Comparison of ENCODE assay signal across 8 cellular contexts in the genomic region with DNA sequence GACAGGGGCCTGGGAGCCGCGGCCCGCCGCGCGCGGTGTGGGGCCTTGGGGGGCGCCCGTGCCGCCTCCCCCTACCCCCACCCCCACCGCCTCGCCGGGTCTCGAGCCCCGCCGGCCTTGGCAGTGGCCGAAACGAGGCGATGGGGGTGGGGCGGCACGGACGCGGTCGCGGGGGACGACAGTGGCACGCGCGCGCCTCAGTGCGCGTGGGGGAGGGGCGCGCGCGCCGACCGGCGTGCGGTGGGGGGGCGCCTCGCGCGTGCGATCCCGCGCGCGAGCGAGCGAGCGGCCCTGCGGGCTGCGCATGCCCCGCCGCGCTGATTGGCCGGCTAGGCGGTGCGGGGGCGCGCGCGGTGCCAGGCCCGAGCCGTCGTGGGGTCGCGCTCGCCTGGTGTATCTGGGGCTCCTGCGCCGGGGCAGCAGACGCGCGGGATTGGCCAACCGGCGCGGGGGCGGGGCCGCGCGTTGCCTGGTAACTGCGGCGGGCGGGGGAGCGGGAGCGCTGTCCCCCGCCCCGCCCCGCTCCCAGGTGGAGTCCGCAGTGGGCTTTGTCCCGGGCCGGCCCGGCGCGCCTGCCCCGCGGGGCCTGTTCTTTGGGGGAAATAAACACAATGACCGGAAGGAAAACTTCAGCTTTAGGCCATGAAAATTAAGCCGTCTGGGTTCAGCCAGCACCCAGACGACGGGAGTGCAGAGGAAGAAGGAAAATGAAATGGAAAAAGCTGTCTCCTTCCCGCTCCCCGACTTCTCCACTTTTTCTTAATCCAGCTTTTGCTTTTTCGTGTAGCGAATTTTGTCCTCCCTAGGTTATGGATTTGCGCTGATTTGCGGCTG. TPM values are rescaled to one million over a fixed set of nuclear protein-coding genes. Genes with fewer than 3 reads are reported as not detected.
DNase-seq lines count a peak whose midpoint lies in the region; ATAC-seq, FAIRE-seq and TF ChIP-seq lines count a peak whose summit lies in the region.

No MANE protein-coding gene starts in this region.

- H3K27me3 Mint-ChIP-seq in WTC11 (ENCODE audit: low read depth): no peaks in the 10 kb centered on the region; the same call in 1 of the 2 replicates

- H3K27ac Mint-ChIP-seq in WTC11: peak overlapping the region; percentile 100

- no TSS peak for BruUV-seq in mammary epithelial cell (replicated peaks; lab: Mats Ljungman, UMichigan)

- POLR2A ChIA-PET in WTC11 (lab: Charles Lee): interaction anchor here (0.6 to 1.9 kb wide), 15 partner anchors 12 to 1605 kb away, joined by 3 to 8 read pairs (median 5); no protein-coding TSS in a partner anchor

- peak overlapping the region; percentile 77 for H3K4me2 ChIP-seq in mammary epithelial cell (ENCODE audit: insufficient read depth, low read depth, low read length)

- no peak for TF ChIP-seq CTCF in WTC11 (IDR thresholded peaks at IDR 0.05)
- no peak for TF ChIP-seq CTCF in mammary epithelial cell (conservative IDR thresholded peaks at IDR 0.05 in 1 of 2, IDR thresholded peaks at IDR 0.05 in 1 of 2; ENCODE audit: extremely low read depth in 1 of 2, insufficient read depth in 1 of 2, low read depth in 1 of 2, low read length in 2 of 2)

- in situ Hi-C loops in mammary epithelial cell (cut with MboI; ENCODE audit: low sequenced_read_pairs in 2 of 2): no loop called here

- H3K9me3 ChIP-seq in mammary epithelial cell (replicated peaks; ENCODE audit: insufficient read depth, low read length): no peaks in the 10 kb centered on the region
- H3K9me3 ChIP-seq in small intestine (ENCODE audit: control insufficient read depth, low read depth): no peaks in the 10 kb centered on the region

- H2AFZ ChIP-seq in ACC112 (ENCODE audit: low read length, unreplicated experiment): peak overlapping the region; percentile 88
- H2AFZ ChIP-seq in mammary epithelial cell (ENCODE audit: low read depth, low read length): peak overlapping the region; percentile 81

- H3K4me1 ChIP-seq in ACC112 (ENCODE audit: control insufficient read depth, insufficient read depth, low read length, unreplicated experiment): peaks cover 36% of the 10 kb centered on the region
- H3K4me1 ChIP-seq in mammary epithelial cell (ENCODE audit: insufficient read depth, low read length): peaks cover 42% of the 10 kb centered on the region
- peaks cover 0 to 4% of the 10 kb centered on the region in 2 donors for H3K4me1 ChIP-seq in small intestine (ENCODE audit: control insufficient read depth in 2 of 2, insufficient read depth in 1 of 2, low read depth in 1 of 2, low read length in 1 of 2)

- intact Hi-C loops in mammary epithelial cell (cut with micrococcal nuclease): loop anchor here (5.0 kb wide), 2 partner anchors 76 to 241 kb away; no protein-coding TSS in a partner anchor

- H3K36me3 ChIP-seq in ACC112 (ENCODE audit: insufficient read depth, low read length): no peaks in the 10 kb centered on the region
- no peaks in the 10 kb centered on the region for H3K36me3 ChIP-seq in mammary epithelial cell (ENCODE audit: insufficient read depth, low read length)
- H3K36me3 ChIP-seq in small intestine (ENCODE audit: control insufficient read depth in 2 of 2, insufficient read depth in 2 of 2, low read length in 2 of 2): no peaks in the 10 kb centered on the region

- peak overlapping the region; percentile 82 for H3K27ac ChIP-seq in ACC112 (ENCODE audit: low read depth, low read length)
- peak overlapping the region; percentile 87 for H3K27ac ChIP-seq in mammary epithelial cell (ENCODE audit: insufficient read depth, low read depth, low read length)
- H3K27ac ChIP-seq in small intestine (ENCODE audit: low read depth in 1 of 2, low read length in 1 of 2): peak overlapping the region; percentile 93 to 94

- dilution Hi-C loops in mammary epithelial cell (cut with HindIII; ENCODE audit: low sequenced_read_pairs): no loop called here

- H3K79me2 ChIP-seq in ACC112 (ENCODE audit: control insufficient read depth, insufficient read depth, low read length, unreplicated experiment) (peaks cover 52% of the 10 kb centered on the region), mammary epithelial cell (ENCODE audit: insufficient read depth, low read length) (peaks cover 58% of the 10 kb centered on the region)

- peaks cover 52% of the 10 kb centered on the region for H3K4me1 Mint-ChIP-seq in WTC11

- peak; percentile 86 for DNase-seq in NCI-H2171 treated with DMSO at 0.1 percent for 48 hours (lab: John Stamatoyannopoulos, UW)
- peak; percentile 95 for DNase-seq in WTC11 (ENCODE audit: low spot score)
- peak; percentile 95 for DNase-seq in mammary epithelial cell
- DNase-seq in iPS-NIHi7 (ENCODE audit: extremely low spot score): peak; percentile 94
- peak; percentile 91 for DNase-seq in small intestine

- no peaks in the 10 kb centered on the region for H4K20me1 ChIP-seq in mammary epithelial cell (ENCODE audit: insufficient read depth, low read length)

- ATAC-seq in GM18868 (IDR thresholded peaks at IDR 0.05; ENCODE audit: unreplicated experiment): peak; percentile 50
- peak; percentile 46 for ATAC-seq in HG03103 (IDR thresholded peaks at IDR 0.05; ENCODE audit: low read depth, unreplicated experiment)
- peak; percentile 60 for ATAC-seq in WTC11

- H3K36me3 Mint-ChIP-seq in WTC11: no peaks in the 10 kb centered on the region

- H3K27me3 ChIP-seq in ACC112 (ENCODE audit: insufficient read depth, low read length) (no peaks in the 10 kb centered on the region), mammary epithelial cell (ENCODE audit: insufficient read depth, low read length) (no peaks in the 10 kb centered on the region), small intestine (ENCODE audit: control insufficient read depth in 2 of 2, insufficient read depth in 2 of 2, low read length in 2 of 2) (no peaks in the 10 kb centered on the region)

- peak overlapping the region; percentile 87 for H3K4me3 Mint-ChIP-seq in WTC11

- WGBS in mammary epithelial cell (ENCODE audit: low coverage, missing lambda C conversion rate): 0% methylated on average over 8 of the region's 108 CpGs
- WGBS in small intestine, 3 donors: 1 to 3% (median 1%) methylated on average over 54 to 108 of the region's 108 CpGs

- H3K9me3 Mint-ChIP-seq in WTC11: no peaks in the 10 kb centered on the region

- H3K9ac ChIP-seq in mammary epithelial cell (ENCODE audit: insufficient read depth, low read length): peak overlapping the region; percentile 93

- peak overlapping the region; percentile 92 for H3K4me3 ChIP-seq in ACC112 (ENCODE audit: low read depth, low read length)
- H3K4me3 ChIP-seq in mammary epithelial cell (replicated peaks in 1 of 3; ENCODE audit: insufficient read depth in 1 of 3, low read depth in 2 of 3, low read length in 3 of 3): peak overlapping the region; percentile 67 to 97 (median 90)
- peak overlapping the region; percentile 93 to 99 for H3K4me3 ChIP-seq in small intestine (ENCODE audit: low read depth in 1 of 2, low read length in 2 of 2)

- FAIRE-seq in small intestine (lab: Jason Lieb, UNC): no peak

- CTCF ChIA-PET in WTC11 (lab: Charles Lee) (interaction anchor here (0.6 to 0.7 kb wide), 3 partner anchors 35 to 452 kb away, joined by 4 to 9 read pairs (median 5); no protein-coding TSS in a partner anchor), mammary epithelial cell (lab: Charles Lee; ENCODE audit: low non-redundant PET) (interaction anchor here (0.6 to 0.7 kb wide), 2 partner anchors 42 to 381 kb away, joined by 3 to 25 read pairs; no protein-coding TSS in a partner anchor)

TF ChIP-seq in WTC11, 78 proteins besides CTCF, POLR2A, EP300 and RAD21 (continues in another document):
- TF ChIP-seq TEAD1 (CRISPR knock-in tag; IDR thresholded peaks at IDR 0.05): 0 out of 2 replicates have a peak, but pooled peaks have one; percentile 14
- TF ChIP-seq, protein P1, sequence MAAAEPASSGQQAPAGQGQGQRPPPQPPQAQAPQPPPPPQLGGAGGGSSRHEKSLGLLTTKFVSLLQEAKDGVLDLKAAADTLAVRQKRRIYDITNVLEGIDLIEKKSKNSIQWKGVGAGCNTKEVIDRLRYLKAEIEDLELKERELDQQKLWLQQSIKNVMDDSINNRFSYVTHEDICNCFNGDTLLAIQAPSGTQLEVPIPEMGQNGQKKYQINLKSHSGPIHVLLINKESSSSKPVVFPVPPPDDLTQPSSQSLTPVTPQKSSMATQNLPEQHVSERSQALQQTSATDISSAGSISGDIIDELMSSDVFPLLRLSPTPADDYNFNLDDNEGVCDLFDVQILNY (CRISPR knock-in tag; IDR thresholded peaks at IDR 0.05): peak; percentile 56; the same call in 1 of the 2 replicates
- TF ChIP-seq ZNF263 (CRISPR knock-in tag; IDR thresholded peaks at IDR 0.05; ENCODE audit: low read depth): 0 out of 2 replicates have a peak, but pooled peaks have one; percentile 7
- no peak for TF ChIP-seq RELA (CRISPR knock-in tag; IDR thresholded peaks at IDR 0.05; ENCODE audit: borderline replicate concordance)
- TF ChIP-seq ZNF121 (CRISPR knock-in tag; IDR thresholded peaks at IDR 0.05): peak; percentile 97
- TF ChIP-seq, protein P2, sequence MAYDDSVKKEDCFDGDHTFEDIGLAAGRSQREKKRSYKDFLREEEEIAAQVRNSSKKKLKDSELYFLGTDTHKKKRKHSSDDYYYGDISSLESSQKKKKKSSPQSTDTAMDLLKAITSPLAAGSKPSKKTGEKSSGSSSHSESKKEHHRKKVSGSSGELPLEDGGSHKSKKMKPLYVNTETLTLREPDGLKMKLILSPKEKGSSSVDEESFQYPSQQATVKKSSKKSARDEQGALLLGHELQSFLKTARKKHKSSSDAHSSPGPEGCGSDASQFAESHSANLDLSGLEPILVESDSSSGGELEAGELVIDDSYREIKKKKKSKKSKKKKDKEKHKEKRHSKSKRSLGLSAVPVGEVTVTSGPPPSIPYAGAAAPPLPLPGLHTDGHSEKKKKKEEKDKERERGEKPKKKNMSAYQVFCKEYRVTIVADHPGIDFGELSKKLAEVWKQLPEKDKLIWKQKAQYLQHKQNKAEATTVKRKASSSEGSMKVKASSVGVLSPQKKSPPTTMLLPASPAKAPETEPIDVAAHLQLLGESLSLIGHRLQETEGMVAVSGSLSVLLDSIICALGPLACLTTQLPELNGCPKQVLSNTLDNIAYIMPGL (CRISPR knock-in tag; IDR thresholded peaks at IDR 0.05): 0 out of 2 replicates have a peak, but pooled peaks have one; percentile 28
- TF ChIP-seq CREM (CRISPR knock-in tag; IDR thresholded peaks at IDR 0.05): no peak
- peak; percentile 81 for TF ChIP-seq NFYB (CRISPR knock-in tag; conservative IDR thresholded peaks at IDR 0.05; ENCODE audit: low read depth)
- TF ChIP-seq SP1 (CRISPR knock-in tag; conservative IDR thresholded peaks at IDR 0.05): peak; percentile 77; the same call in 1 of the 2 replicates
- TF ChIP-seq FOXP1 (CRISPR knock-in tag; IDR thresholded peaks at IDR 0.05; ENCODE audit: borderline replicate concordance): peak; percentile 26; the same call in 1 of the 2 replicates
- no peak for TF ChIP-seq KAT7 (CRISPR knock-in tag; IDR thresholded peaks at IDR 0.05; ENCODE audit: borderline replicate concordance)
- TF ChIP-seq EMX1 (CRISPR knock-in tag; IDR thresholded peaks at IDR 0.05): no peak

RNA-seq across cellular contexts. Expression of a gene that starts 0.9 kb away (rescaled TPM):
- total RNA-seq in WTC11 (2021) (290 to 308 TPM (median 293 TPM) in 3 replicates), mammary epithelial cell (100 to 1,000 TPM; 170 to 184 TPM)
- polyA plus RNA-seq in mammary epithelial cell (47.9 TPM), small intestine (10 to 100 TPM; 21.6 to 33.7 (median 25.9) TPM)
- polyA minus RNA-seq in mammary epithelial cell: 154 TPM

Comparison
In these comparisons a context has a peak if more than half of its experiments do, and no peak if none do; other contexts are left out.
1. Peak in every context shown above with its lines: DNase-seq, ATAC-seq, H3K4me3 ChIP-seq and H3K27ac ChIP-seq.